ENCODE assay signal across 25 cellular contexts in the genomic region with DNA sequence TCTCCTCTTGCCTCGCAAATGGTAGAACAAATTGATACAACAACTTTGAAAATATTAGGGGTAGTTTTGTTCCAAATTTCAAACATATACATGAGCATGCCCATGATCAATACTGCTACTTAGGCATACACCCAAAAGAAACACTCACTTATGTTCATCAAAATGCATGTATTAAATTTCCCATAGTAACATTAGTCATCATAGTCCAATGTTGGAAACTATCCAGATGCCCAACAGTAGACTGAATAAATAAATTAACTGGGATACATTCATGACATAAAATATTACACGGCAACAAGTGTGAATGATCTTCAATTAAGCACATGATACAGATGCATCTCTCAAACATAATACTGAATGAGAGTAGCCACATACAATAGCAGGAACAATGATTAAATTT.
"Had no signal": no experiment of that assay in that cellular context is flagged by ENCODE, and none has a peak within 500 bp of the region (broad histone marks: within the 10 kb centered on the region; RNA-seq: fewer than 3 reads in every experiment).

No MANE protein-coding gene starts in this region.

- H3K9me3 ChIP-seq: adrenal gland, body of pancreas, Peyer's patch, SJCRH30 had no signal

- H3K27ac ChIP-seq: adrenal gland, body of pancreas, KMS-11, Peyer's patch, RWPE1, SJCRH30 had no signal

- H3K4me3 ChIP-seq: adrenal gland, body of pancreas, Peyer's patch, SJCRH30 had no signal

- H3K36me3 Mint-ChIP-seq: activated naive CD4-positive, alpha-beta T cell treated with anti-CD3 and anti-CD28 coated beads, Interleukin-2, amount 10 ng/mL, durations not matched to agents 7 days and 5 days; activated naive CD8-positive, alpha-beta T cell treated with anti-CD3 and anti-CD28 coated beads, Interleukin-2, amount 10 ng/mL, durations not matched to agents 7 days and 5 days had no signal

- H3K9ac ChIP-seq: KMS-11 had no signal

- DNase-seq: activated CD4-positive, alpha-beta T cell treated with anti-CD3 and anti-CD28 coated beads for 4 hours; activated CD8-positive, alpha-beta memory T cell treated with anti-CD3 and anti-CD28 coated beads, Interleukin-2, amount 50 U/mL, for 4 hours; activated CD8-positive, alpha-beta T cell treated with anti-CD3 and anti-CD28 coated beads for 36 hours; activated gamma-delta T cell treated with Interleukin-2 at 50 U/mL for 16 hours; activated naive CD4-positive, alpha-beta T cell treated with anti-CD3 and anti-CD28 coated beads, Interleukin-2, amount 10 ng/mL, durations not matched to agents 7 days and 5 days; activated naive CD8-positive, alpha-beta T cell treated with anti-CD3 and anti-CD28 coated beads, Interleukin-2, amount 10 ng/mL, durations not matched to agents 7 days and 5 days; activated T-cell treated with anti-CD3 and anti-CD28 coated beads, Interleukin-2, amount 50 U/mL, for 72 hours; adrenal gland; anterior cingulate cortex; body of pancreas; MM.1S; NCI-H1417; NCI-H1930; NCI-H524 treated with DMSO at 0.1 percent for 48 hours; NCI-H774; NK-92 treated with Interleukin-12 subunit alpha and Interleukin-12 subunit beta, amount 100 ng/mL, for 24 hours; OCI-M1; Peyer's patch; Right ventricle myocardium superior; SJCRH30 had no signal

- H3K27me3 Mint-ChIP-seq: activated CD8-positive, alpha-beta T cell treated with anti-CD3 and anti-CD28 coated beads for 36 hours; activated naive CD4-positive, alpha-beta T cell treated with anti-CD3 and anti-CD28 coated beads, Interleukin-2, amount 10 ng/mL, durations not matched to agents 7 days and 5 days; activated naive CD8-positive, alpha-beta T cell treated with anti-CD3 and anti-CD28 coated beads, Interleukin-2, amount 10 ng/mL, durations not matched to agents 7 days and 5 days; central memory CD8-positive, alpha-beta T cell had no signal

- H3K36me3 ChIP-seq: adrenal gland, Peyer's patch, SJCRH30 had no signal

- H3K4me1 Mint-ChIP-seq: activated naive CD4-positive, alpha-beta T cell treated with anti-CD3 and anti-CD28 coated beads, Interleukin-2, amount 10 ng/mL, durations not matched to agents 7 days and 5 days; activated naive CD8-positive, alpha-beta T cell treated with anti-CD3 and anti-CD28 coated beads, Interleukin-2, amount 10 ng/mL, durations not matched to agents 7 days and 5 days; central memory CD8-positive, alpha-beta T cell had no signal

- H3K27ac Mint-ChIP-seq: activated CD8-positive, alpha-beta T cell treated with anti-CD3 and anti-CD28 coated beads for 36 hours; activated naive CD4-positive, alpha-beta T cell treated with anti-CD3 and anti-CD28 coated beads, Interleukin-2, amount 10 ng/mL, durations not matched to agents 7 days and 5 days; activated naive CD8-positive, alpha-beta T cell treated with anti-CD3 and anti-CD28 coated beads, Interleukin-2, amount 10 ng/mL, durations not matched to agents 7 days and 5 days; activated T-cell treated with anti-CD3 and anti-CD28 coated beads, Interleukin-2, amount 50 U/mL, for 72 hours; activated T-helper 2 cell treated with anti-CD3 and anti-CD28 coated beads, Interferon-gamma antibody, Interleukin-2, Interleukin-4, amounts not matched to agents 10 μg/mL and 5 μg/mL and 100 μg/mL, durations not matched to agents 14 hours and 24 hours and 36 hours; T-helper 1 cell treated with Interleukin-12 subunit alpha and Interleukin-12 subunit beta and Interleukin-4 antibody, amounts not matched to agents 30 μg/mL and 1 μg/mL, for 36 hours had no signal

- H3K4me3 Mint-ChIP-seq: activated CD8-positive, alpha-beta T cell treated with anti-CD3 and anti-CD28 coated beads for 36 hours; activated naive CD4-positive, alpha-beta T cell treated with anti-CD3 and anti-CD28 coated beads, Interleukin-2, amount 10 ng/mL, durations not matched to agents 7 days and 5 days; activated naive CD8-positive, alpha-beta T cell treated with anti-CD3 and anti-CD28 coated beads, Interleukin-2, amount 10 ng/mL, durations not matched to agents 7 days and 5 days; activated T-cell treated with anti-CD3 and anti-CD28 coated beads, Interleukin-2, amount 50 U/mL, for 72 hours; central memory CD8-positive, alpha-beta T cell; T-helper 1 cell treated with Interleukin-12 subunit alpha and Interleukin-12 subunit beta and Interleukin-4 antibody, amounts not matched to agents 30 μg/mL and 1 μg/mL, for 36 hours had no signal

- H3K4me2 ChIP-seq: KMS-11 had no signal

- H3K4me1 ChIP-seq: adrenal gland, body of pancreas, Peyer's patch, SJCRH30 had no signal

- H3K27me3 ChIP-seq: adrenal gland, body of pancreas, Peyer's patch, SJCRH30 had no signal
